In the genomic region with DNA sequence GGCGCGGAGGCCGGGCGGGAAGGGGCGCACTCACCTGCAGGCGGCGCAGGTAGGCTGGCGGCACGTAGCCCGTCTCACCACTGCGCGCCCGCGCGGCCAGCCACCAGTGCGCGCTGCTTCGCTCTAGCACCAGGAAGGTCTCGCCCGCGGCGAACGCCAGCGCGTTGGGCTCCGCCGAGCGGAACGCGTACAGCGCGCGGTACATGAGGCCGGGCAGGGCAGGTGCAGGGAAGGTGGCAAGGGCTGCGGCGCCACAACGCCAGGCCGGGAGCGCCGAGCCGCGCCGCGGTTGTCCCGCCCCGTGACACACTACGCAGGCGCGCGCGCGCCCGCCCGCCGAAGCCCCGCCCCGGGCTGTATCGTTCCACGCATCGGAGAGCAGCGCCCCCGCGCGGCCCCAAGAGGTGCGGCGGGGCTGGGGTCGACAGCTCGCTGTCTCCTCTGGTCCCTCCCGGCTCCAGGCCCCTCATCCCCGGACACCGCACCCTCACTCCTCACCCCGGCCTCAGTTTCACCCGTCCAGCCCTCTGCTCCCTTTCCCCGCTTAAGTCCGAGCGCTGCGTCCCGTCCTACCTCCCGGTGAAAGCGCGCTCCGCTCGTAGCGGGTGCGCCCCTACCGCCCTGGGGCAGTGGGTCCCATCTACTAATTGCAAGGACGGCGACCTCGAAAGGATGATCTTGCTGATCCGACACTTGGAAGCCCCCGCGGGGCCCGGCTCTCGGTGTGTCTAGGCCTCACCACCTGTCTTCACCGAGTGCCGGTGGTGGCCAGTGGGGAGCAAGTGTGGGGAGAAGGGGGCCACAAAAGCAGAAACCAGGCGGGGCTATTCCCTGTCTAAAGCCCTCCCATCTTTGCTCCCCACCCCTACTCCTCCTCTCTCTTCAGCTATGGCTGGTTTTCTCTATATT, we compare ENCODE assay signal across 1 cellular context.
TF ChIP-seq lines count a peak whose summit lies in the region.

Gene NCKIPSD (minus strand): TSS at position 313 of the 909 bp plus-strand sequence. CDS start 108 bp downstream, at position 205.

TF ChIP-seq in HepG2, 621 proteins besides CTCF, POLR2A, EP300 and RAD21 (continued from another document and continues in another):
- TF ChIP-seq PRMT3 (CRISPR knock-in tag; IDR thresholded peaks at IDR 0.05; ENCODE audit: borderline replicate concordance, low read depth) (no peak; the same call in 1 of the 2 replicates), KDM6A (CRISPR knock-in tag; IDR thresholded peaks at IDR 0.05; ENCODE audit: low read depth) (no peak), HNRNPUL1 (IDR thresholded peaks at IDR 0.05; ENCODE audit: low read depth, low read length) (no peak), SRY (CRISPR knock-in tag; IDR thresholded peaks at IDR 0.05) (peak; percentile 93), KLF16 (CRISPR knock-in tag; IDR thresholded peaks at IDR 0.05) (peak in 1 of 2 experiments; percentile 37; a peak in 1 of 4 replicates), CBFB (CRISPR knock-in tag; IDR thresholded peaks at IDR 0.05) (peak; percentile 91), ZSCAN12 (CRISPR knock-in tag; IDR thresholded peaks at IDR 0.05) (no peak), RBM39 (IDR thresholded peaks at IDR 0.05; ENCODE audit: low read depth, low read length, poor library complexity, severe bottlenecking) (peak; percentile 39), ZFP36L2 (CRISPR knock-in tag; IDR thresholded peaks at IDR 0.05) (no peak), ZNF33B (CRISPR knock-in tag; IDR thresholded peaks at IDR 0.05) (peak; percentile 90; the same call in 1 of the 2 replicates), MYNN (CRISPR knock-in tag; IDR thresholded peaks at IDR 0.05; ENCODE audit: low read depth) (no peak), ZNF138 (CRISPR knock-in tag; IDR thresholded peaks at IDR 0.05; ENCODE audit: low read depth) (no peak; the same call in 1 of the 2 replicates), ZNF343 (CRISPR knock-in tag; IDR thresholded peaks at IDR 0.05) (peak; percentile 94; the same call in 1 of the 2 replicates), ZNF282 (IDR thresholded peaks at IDR 0.05; ENCODE audit: partially characterized antibody) (no peak), ZNF414 (CRISPR knock-in tag; IDR thresholded peaks at IDR 0.05) (no peak), ZNF652 (CRISPR knock-in tag; IDR thresholded peaks at IDR 0.05; ENCODE audit: borderline replicate concordance, low read depth) (no peak), ZNF83 (CRISPR knock-in tag; IDR thresholded peaks at IDR 0.05; ENCODE audit: borderline replicate concordance) (no peak), ZNF770 (CRISPR knock-in tag; IDR thresholded peaks at IDR 0.05) (no peak), MBNL3 (CRISPR knock-in tag; conservative IDR thresholded peaks at IDR 0.05) (no peak), ZNF558 (CRISPR knock-in tag; IDR thresholded peaks at IDR 0.05; ENCODE audit: borderline replicate concordance) (peak; percentile 63; the same call in 1 of the 2 replicates), ZNF451 (CRISPR knock-in tag; IDR thresholded peaks at IDR 0.05) (peak; percentile 88), NFKB2 (CRISPR knock-in tag; IDR thresholded peaks at IDR 0.05; ENCODE audit: borderline replicate concordance) (peak; percentile 66; the same call in 1 of the 2 replicates), MAFF (IDR thresholded peaks at IDR 0.05; ENCODE audit: low read depth, low read length) (no peak), ZMAT5 (CRISPR knock-in tag; IDR thresholded peaks at IDR 0.05; ENCODE audit: borderline replicate concordance, low read depth) (no peak), NKX3-1 (CRISPR knock-in tag; IDR thresholded peaks at IDR 0.05) (no peak; the same call in 1 of the 2 replicates), HNRNPLL (IDR thresholded peaks at IDR 0.05; ENCODE audit: low read depth, low read length, poor library complexity, severe bottlenecking) (peak; percentile 75), TFDP1 (CRISPR knock-in tag; IDR thresholded peaks at IDR 0.05; ENCODE audit: borderline replicate concordance) (peak; percentile 64; the same call in 1 of the 2 replicates), ASH2L (IDR thresholded peaks at IDR 0.05; ENCODE audit: insufficient read length, low read depth, low read length) (peak; percentile 92), ZFP90 (CRISPR knock-in tag; IDR thresholded peaks at IDR 0.05; ENCODE audit: borderline replicate concordance) (no peak; the same call in 1 of the 2 replicates), ZNF530 (CRISPR knock-in tag; IDR thresholded peaks at IDR 0.05; ENCODE audit: low read depth) (no peak), ZBTB38 (CRISPR knock-in tag; IDR thresholded peaks at IDR 0.05) (peak; percentile 95), PPARG (CRISPR knock-in tag; conservative IDR thresholded peaks at IDR 0.05) (0 out of 2 replicates have a peak, but pooled peaks have one; percentile 13), NR2F6 (IDR thresholded peaks at IDR 0.05) (no peak), NR2F6 (CRISPR knock-in tag; IDR thresholded peaks at IDR 0.05) (0 out of 2 replicates have a peak, but pooled peaks have one; percentile 2), ETS1 (CRISPR knock-in tag; IDR thresholded peaks at IDR 0.05) (no peak), MAFG (CRISPR knock-in tag; IDR thresholded peaks at IDR 0.05) (no peak)
- TF ChIP-seq, protein P1, sequence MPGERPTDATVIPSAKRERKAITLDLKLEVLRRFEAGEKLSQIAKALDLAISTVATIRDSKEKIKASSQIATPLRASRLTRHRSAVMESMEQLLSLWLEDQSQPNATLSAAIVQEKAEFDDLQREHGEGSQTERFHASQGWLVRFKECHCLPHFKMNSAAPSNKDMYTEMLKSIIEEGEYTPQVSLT (CRISPR knock-in tag; IDR thresholded peaks at IDR 0.05; ENCODE audit: borderline replicate concordance, low read depth), result no peak
- TF ChIP-seq, protein P2, sequence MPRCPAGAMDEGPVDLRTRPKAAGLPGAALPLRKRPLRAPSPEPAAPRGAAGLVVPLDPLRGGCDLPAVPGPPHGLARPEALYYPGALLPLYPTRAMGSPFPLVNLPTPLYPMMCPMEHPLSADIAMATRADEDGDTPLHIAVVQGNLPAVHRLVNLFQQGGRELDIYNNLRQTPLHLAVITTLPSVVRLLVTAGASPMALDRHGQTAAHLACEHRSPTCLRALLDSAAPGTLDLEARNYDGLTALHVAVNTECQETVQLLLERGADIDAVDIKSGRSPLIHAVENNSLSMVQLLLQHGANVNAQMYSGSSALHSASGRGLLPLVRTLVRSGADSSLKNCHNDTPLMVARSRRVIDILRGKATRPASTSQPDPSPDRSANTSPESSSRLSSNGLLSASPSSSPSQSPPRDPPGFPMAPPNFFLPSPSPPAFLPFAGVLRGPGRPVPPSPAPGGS (CRISPR knock-in tag; IDR thresholded peaks at IDR 0.05), result peak; percentile 94
- TF ChIP-seq, protein P3, sequence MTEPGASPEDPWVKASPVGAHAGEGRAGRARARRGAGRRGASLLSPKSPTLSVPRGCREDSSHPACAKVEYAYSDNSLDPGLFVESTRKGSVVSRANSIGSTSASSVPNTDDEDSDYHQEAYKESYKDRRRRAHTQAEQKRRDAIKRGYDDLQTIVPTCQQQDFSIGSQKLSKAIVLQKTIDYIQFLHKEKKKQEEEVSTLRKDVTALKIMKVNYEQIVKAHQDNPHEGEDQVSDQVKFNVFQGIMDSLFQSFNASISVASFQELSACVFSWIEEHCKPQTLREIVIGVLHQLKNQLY (CRISPR knock-in tag; IDR thresholded peaks at IDR 0.05), result no peak
- TF ChIP-seq, protein P4, sequence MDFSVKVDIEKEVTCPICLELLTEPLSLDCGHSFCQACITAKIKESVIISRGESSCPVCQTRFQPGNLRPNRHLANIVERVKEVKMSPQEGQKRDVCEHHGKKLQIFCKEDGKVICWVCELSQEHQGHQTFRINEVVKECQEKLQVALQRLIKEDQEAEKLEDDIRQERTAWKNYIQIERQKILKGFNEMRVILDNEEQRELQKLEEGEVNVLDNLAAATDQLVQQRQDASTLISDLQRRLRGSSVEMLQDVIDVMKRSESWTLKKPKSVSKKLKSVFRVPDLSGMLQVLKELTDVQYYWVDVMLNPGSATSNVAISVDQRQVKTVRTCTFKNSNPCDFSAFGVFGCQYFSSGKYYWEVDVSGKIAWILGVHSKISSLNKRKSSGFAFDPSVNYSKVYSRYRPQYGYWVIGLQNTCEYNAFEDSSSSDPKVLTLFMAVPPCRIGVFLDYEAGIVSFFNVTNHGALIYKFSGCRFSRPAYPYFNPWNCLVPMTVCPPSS (IDR thresholded peaks at IDR 0.05), result no peak
- TF ChIP-seq, protein P5, sequence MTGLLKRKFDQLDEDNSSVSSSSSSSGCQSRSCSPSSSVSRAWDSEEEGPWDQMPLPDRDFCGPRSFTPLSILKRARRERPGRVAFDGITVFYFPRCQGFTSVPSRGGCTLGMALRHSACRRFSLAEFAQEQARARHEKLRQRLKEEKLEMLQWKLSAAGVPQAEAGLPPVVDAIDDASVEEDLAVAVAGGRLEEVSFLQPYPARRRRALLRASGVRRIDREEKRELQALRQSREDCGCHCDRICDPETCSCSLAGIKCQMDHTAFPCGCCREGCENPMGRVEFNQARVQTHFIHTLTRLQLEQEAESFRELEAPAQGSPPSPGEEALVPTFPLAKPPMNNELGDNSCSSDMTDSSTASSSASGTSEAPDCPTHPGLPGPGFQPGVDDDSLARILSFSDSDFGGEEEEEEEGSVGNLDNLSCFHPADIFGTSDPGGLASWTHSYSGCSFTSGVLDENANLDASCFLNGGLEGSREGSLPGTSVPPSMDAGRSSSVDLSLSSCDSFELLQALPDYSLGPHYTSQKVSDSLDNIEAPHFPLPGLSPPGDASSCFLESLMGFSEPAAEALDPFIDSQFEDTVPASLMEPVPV (CRISPR knock-in tag; IDR thresholded peaks at IDR 0.05), result peak; percentile 29; the same call in 1 of the 2 replicates
- TF ChIP-seq, protein P6, sequence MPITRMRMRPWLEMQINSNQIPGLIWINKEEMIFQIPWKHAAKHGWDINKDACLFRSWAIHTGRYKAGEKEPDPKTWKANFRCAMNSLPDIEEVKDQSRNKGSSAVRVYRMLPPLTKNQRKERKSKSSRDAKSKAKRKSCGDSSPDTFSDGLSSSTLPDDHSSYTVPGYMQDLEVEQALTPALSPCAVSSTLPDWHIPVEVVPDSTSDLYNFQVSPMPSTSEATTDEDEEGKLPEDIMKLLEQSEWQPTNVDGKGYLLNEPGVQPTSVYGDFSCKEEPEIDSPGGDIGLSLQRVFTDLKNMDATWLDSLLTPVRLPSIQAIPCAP (CRISPR knock-in tag; IDR thresholded peaks at IDR 0.05; ENCODE audit: low read depth), result peak; percentile 91; the same call in 1 of the 2 replicates
- TF ChIP-seq, protein P7, sequence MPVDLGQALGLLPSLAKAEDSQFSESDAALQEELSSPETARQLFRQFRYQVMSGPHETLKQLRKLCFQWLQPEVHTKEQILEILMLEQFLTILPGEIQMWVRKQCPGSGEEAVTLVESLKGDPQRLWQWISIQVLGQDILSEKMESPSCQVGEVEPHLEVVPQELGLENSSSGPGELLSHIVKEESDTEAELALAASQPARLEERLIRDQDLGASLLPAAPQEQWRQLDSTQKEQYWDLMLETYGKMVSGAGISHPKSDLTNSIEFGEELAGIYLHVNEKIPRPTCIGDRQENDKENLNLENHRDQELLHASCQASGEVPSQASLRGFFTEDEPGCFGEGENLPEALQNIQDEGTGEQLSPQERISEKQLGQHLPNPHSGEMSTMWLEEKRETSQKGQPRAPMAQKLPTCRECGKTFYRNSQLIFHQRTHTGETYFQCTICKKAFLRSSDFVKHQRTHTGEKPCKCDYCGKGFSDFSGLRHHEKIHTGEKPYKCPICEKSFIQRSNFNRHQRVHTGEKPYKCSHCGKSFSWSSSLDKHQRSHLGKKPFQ (CRISPR knock-in tag; IDR thresholded peaks at IDR 0.05; ENCODE audit: insufficient replicate concordance), result no peak
